Comparison of ENCODE assay signal across 1 cellular context in genomic region chr16:31206776-31207175, GRCh38.
TF ChIP-seq lines count a peak whose summit lies in the region.

No MANE protein-coding gene starts in this region.

TF ChIP-seq in HepG2, 621 proteins besides CTCF, POLR2A, EP300 and RAD21 (continued from another document and continues in another):
- TF ChIP-seq FOXP4 (CRISPR knock-in tag; IDR thresholded peaks at IDR 0.05) (no peak), AKNA (CRISPR knock-in tag; IDR thresholded peaks at IDR 0.05; ENCODE audit: borderline replicate concordance) (no peak), ZNF468 (CRISPR knock-in tag; IDR thresholded peaks at IDR 0.05) (no peak), ZMAT5 (CRISPR knock-in tag; IDR thresholded peaks at IDR 0.05; ENCODE audit: borderline replicate concordance, low read depth) (no peak), ZNF543 (CRISPR knock-in tag; IDR thresholded peaks at IDR 0.05) (no peak), POGK (CRISPR knock-in tag; conservative IDR thresholded peaks at IDR 0.05) (no peak), ZNF280B (CRISPR knock-in tag; IDR thresholded peaks at IDR 0.05; ENCODE audit: borderline replicate concordance) (no peak), ZNF276 (CRISPR knock-in tag; IDR thresholded peaks at IDR 0.05; ENCODE audit: low read depth) (no peak), ERF (CRISPR knock-in tag; IDR thresholded peaks at IDR 0.05) (no peak), RBM39 (IDR thresholded peaks at IDR 0.05; ENCODE audit: low read depth, low read length, poor library complexity, severe bottlenecking) (no peak), ZNF724P (CRISPR knock-in tag; IDR thresholded peaks at IDR 0.05; ENCODE audit: borderline replicate concordance) (no peak), CBX5 (CRISPR knock-in tag; IDR thresholded peaks at IDR 0.05; ENCODE audit: borderline replicate concordance) (0 out of 2 replicates have a peak, but pooled peaks have one; percentile 16), PBX2 (CRISPR knock-in tag; IDR thresholded peaks at IDR 0.05) (no peak), DDIT3 (CRISPR knock-in tag; IDR thresholded peaks at IDR 0.05) (no peak), FIP1L1 (IDR thresholded peaks at IDR 0.05; ENCODE audit: borderline replicate concordance, insufficient read depth, low read depth, low read length) (no peak), ZNF547 (CRISPR knock-in tag; IDR thresholded peaks at IDR 0.05) (no peak), CENPT (CRISPR knock-in tag; IDR thresholded peaks at IDR 0.05; ENCODE audit: low read depth) (no peak), ZFYVE20 (CRISPR knock-in tag; IDR thresholded peaks at IDR 0.05; ENCODE audit: borderline replicate concordance, low read depth) (no peak), ZNF33A (CRISPR knock-in tag; IDR thresholded peaks at IDR 0.05; ENCODE audit: borderline replicate concordance) (no peak), BCL3 (CRISPR knock-in tag; IDR thresholded peaks at IDR 0.05) (no peak), PCBP2 (optimal IDR thresholded peaks at IDR 0.05; ENCODE audit: low read depth, low read length, poor library complexity, severe bottlenecking) (no peak), ZNF788 (CRISPR knock-in tag; IDR thresholded peaks at IDR 0.05; ENCODE audit: borderline replicate concordance) (peak; percentile 26; the same call in 1 of the 2 replicates), HMG20A (CRISPR knock-in tag; IDR thresholded peaks at IDR 0.05; ENCODE audit: borderline replicate concordance) (peak; percentile 82), ZBTB7A (CRISPR knock-in tag; IDR thresholded peaks at IDR 0.05) (no peak), ZEB1 (IDR thresholded peaks at IDR 0.05; ENCODE audit: insufficient replicate concordance, low read depth) (no peak), JUND (CRISPR knock-in tag; IDR thresholded peaks at IDR 0.05) (no peak), HHEX (CRISPR knock-in tag; IDR thresholded peaks at IDR 0.05) (peak; percentile 42; the same call in 1 of the 2 replicates), ZNF263 (CRISPR knock-in tag; IDR thresholded peaks at IDR 0.05) (no peak), NONO (IDR thresholded peaks at IDR 0.05) (no peak), NONO (CRISPR knock-in tag; conservative IDR thresholded peaks at IDR 0.05) (no peak), NCOR1 (IDR thresholded peaks at IDR 0.05; ENCODE audit: borderline replicate concordance, low read length) (no peak), TCF7 (IDR thresholded peaks at IDR 0.05; ENCODE audit: low read depth) (peak; percentile 58), STAT6 (CRISPR knock-in tag; IDR thresholded peaks at IDR 0.05; ENCODE audit: borderline replicate concordance) (no peak), ASH2L (IDR thresholded peaks at IDR 0.05; ENCODE audit: insufficient read length, low read depth, low read length) (no peak), XRCC5 (optimal IDR thresholded peaks at IDR 0.05; ENCODE audit: low read length) (no peak), NFE2L1 (CRISPR knock-in tag; IDR thresholded peaks at IDR 0.05; ENCODE audit: borderline replicate concordance) (no peak), KAT2B (IDR thresholded peaks at IDR 0.05; ENCODE audit: borderline replicate concordance, low read depth, low read length) (no peak), GATA4 (IDR thresholded peaks at IDR 0.05; ENCODE audit: borderline replicate concordance, low read depth) (no peak), NFRKB (IDR thresholded peaks at IDR 0.05) (no peak), ZNF713 (CRISPR knock-in tag; IDR thresholded peaks at IDR 0.05) (no peak), ZNF430 (CRISPR knock-in tag; IDR thresholded peaks at IDR 0.05) (no peak), ZNF564 (CRISPR knock-in tag; IDR thresholded peaks at IDR 0.05) (no peak), HNRNPUL1 (IDR thresholded peaks at IDR 0.05; ENCODE audit: low read depth, low read length) (no peak), PHF5A (CRISPR knock-in tag; IDR thresholded peaks at IDR 0.05; ENCODE audit: low read depth, unreplicated experiment) (no peak), CSRNP2 (CRISPR knock-in tag; conservative IDR thresholded peaks at IDR 0.05; ENCODE audit: low read depth) (no peak), ZNF274 (CRISPR knock-in tag; IDR thresholded peaks at IDR 0.05) (no peak)
